Comparison of ENCODE assay signal across 8 cellular contexts in the genomic region with DNA sequence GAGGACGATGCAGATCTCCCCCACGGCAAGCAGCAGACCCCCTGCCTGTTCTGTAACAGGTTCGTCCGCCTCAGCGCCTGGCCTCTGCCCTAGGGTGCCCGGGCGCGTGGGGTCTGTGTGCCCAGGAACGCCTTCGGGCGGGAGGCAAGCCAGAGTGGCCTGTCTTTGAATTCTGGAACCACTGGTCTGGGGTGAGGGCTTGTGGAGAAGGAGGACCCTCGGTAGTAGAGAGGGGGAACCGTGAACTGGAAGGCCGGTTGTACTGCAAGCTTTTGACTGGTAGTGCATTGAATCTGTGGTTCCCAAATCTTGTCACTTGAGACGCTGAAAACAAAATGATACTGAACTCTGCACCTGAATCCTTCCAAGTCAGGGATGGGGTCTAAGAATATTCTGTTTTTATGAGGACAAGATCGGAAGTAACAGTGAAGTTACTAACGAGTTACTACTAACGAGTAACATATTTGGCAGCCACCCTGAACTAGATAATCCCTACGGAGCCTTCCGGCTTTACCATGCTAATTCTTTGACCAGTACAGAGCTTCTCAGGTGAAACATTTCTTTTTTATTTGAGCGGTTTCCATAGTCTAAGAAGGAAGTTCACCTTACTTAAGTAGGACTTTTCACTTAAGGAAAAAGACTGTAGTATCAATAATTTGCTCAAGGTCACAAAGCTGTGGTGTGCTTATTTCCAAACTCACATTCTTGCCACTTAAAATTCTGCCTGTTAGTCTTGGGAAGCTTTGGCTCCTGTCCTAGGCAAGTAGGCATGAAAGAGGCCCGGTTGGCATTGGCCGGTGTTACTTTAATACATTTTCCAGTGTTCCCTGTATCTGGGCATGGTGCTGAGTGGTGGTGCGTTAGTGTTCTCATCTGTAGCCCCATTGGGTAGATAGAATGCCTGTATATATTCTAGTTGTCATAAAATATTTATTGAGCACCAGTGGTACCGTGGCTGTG. TPM values are rescaled to one million over a fixed set of nuclear protein-coding genes. Genes with fewer than 3 reads are reported as not detected.
A peak's percentile ranks its signal among the peaks of the same experiment; 100 is the strongest.
DNase-seq lines count a peak whose midpoint lies in the region; ATAC-seq and TF ChIP-seq lines count a peak whose summit lies in the region.

No MANE protein-coding gene starts in this region.

- H3K36me3 Mint-ChIP-seq in mesothelial cell of epicardium = peaks cover 10% of the 10 kb centered on the region

- no peaks in the 10 kb centered on the region for H3K36me3 ChIP-seq in aorta (ENCODE audit: control insufficient read depth in 1 of 2, insufficient read depth in 2 of 2, low read length in 1 of 2)

- DNase-seq in AG20443 (ENCODE audit: low spot score) (peak; percentile 15), RKO (ENCODE audit: low spot score) (peak; percentile 55), mesothelial cell of epicardium (ENCODE audit: low spot score in 2 of 2, unreplicated experiment in 2 of 2) (no peak), aorta (peak in 1 of 2 donors; percentile 83)

- WGBS in aorta, 2 donors = 4 to 5% methylated on average over 25 of the region's 25 CpGs

- H3K4me3 ChIP-seq in aorta (ENCODE audit: low read length in 2 of 2) = peak overlapping the region; percentile 5 to 77

- H3K27ac ChIP-seq in cingulate gyrus (ENCODE audit: low read depth, low read length) (peak overlapping the region; percentile 96), aorta (ENCODE audit: low read depth in 1 of 2, low read length in 2 of 2) (peak overlapping the region in 1 of 2 donors; percentile 23)

- no peaks in the 10 kb centered on the region for H3K4me1 ChIP-seq in aorta (ENCODE audit: control insufficient read depth in 1 of 2, insufficient read depth in 2 of 2, low read length in 2 of 2)

- peak overlapping the region; percentile 98 for H3K4me3 Mint-ChIP-seq in mesothelial cell of epicardium

- no peaks in the 10 kb centered on the region for H3K27me3 Mint-ChIP-seq in mesothelial cell of epicardium (ENCODE audit: low read depth)

- no peaks in the 10 kb centered on the region for H3K9me3 Mint-ChIP-seq in mesothelial cell of epicardium

- H3K27ac Mint-ChIP-seq in mesothelial cell of epicardium = peak overlapping the region; percentile 92

- H3K4me1 Mint-ChIP-seq in mesothelial cell of epicardium = peaks cover 14% of the 10 kb centered on the region

- intact Hi-C loops in aorta (cut with DNase I) = loop anchor here (5.0 kb wide), 2 partner anchors 219 to 224 kb away; no protein-coding TSS in a partner anchor

- TF ChIP-seq CTCF in mesothelial cell of epicardium (IDR thresholded peaks at IDR 0.05; ENCODE audit: unreplicated experiment) = no peak

- no peaks in the 10 kb centered on the region for H3K9me3 ChIP-seq in aorta (ENCODE audit: control insufficient read depth, low read length)

- ATAC-seq in GM18508 (IDR thresholded peaks at IDR 0.05; ENCODE audit: insufficient read depth, unreplicated experiment) = peak; percentile 16
- ATAC-seq in HG03064 (IDR thresholded peaks at IDR 0.05; ENCODE audit: low read depth, unreplicated experiment) = peak; percentile 12
- no peak for ATAC-seq in aorta (ENCODE audit: low FRiP score)
- no peak for ATAC-seq in esophagus mucosa

- H3K27me3 ChIP-seq in aorta (ENCODE audit: control insufficient read depth in 1 of 2, insufficient read depth in 2 of 2, low read length in 1 of 2) = no peaks in the 10 kb centered on the region

RNA-seq across cellular contexts. Expression of a gene that starts 0.9 kb away (rescaled TPM):
- total RNA-seq in mesothelial cell of epicardium (18.9 to 19.5 TPM (median 19.2 TPM) in 3 replicates), aorta (10 to 100 TPM in 1 of 2 donors, 1 to 10 TPM in 1; 9.6 to 14.2 TPM), esophagus mucosa (16.7 TPM)
- polyA plus RNA-seq in aorta = 1 to 10 TPM; 5.3 to 5.5 TPM

RNA-seq across cellular contexts. Expression of a gene that starts 24.9 kb away (rescaled TPM):
- total RNA-seq in mesothelial cell of epicardium (9.8 to 11.1 TPM (median 10.8 TPM) in 3 replicates), aorta (10 to 100 TPM; 20.7 to 30.1 TPM), esophagus mucosa (39.5 TPM)
- 10 to 100 TPM; 47.8 to 64.2 TPM for polyA plus RNA-seq in aorta

Comparison
In these comparisons a context has a peak if more than half of its experiments do, and no peak if none do; other contexts are left out.
1. DNase-seq: peak in AG20443 (single experiment) and RKO (single experiment); none in mesothelial cell of epicardium (0 of 2).
2. ATAC-seq: peak in GM18508 (single experiment) and HG03064 (single experiment); none in aorta (single experiment) and esophagus mucosa (single experiment).